In genomic region chr2:71997843-71998242, GRCh38 we compare ENCODE assay signal across 25 cellular contexts.
DNase-seq lines count a peak whose midpoint lies in the region; ATAC-seq, FAIRE-seq and TF ChIP-seq lines count a peak whose summit lies in the region.
"Had no signal": no experiment of that assay in that cellular context is flagged by ENCODE, and none has a peak within 500 bp of the region (broad histone marks: within the 10 kb centered on the region; RNA-seq: fewer than 3 reads in every experiment).

No MANE protein-coding gene starts in this region.

- no peak overlapping the region for H3K27ac ChIP-seq in right atrium auricular region
- H3K27ac ChIP-seq in heart right ventricle = no peak overlapping the region
- no peak overlapping the region for H3K27ac ChIP-seq in A549
- H3K27ac ChIP-seq in K562 (ENCODE audit: extremely low read depth, low read depth, low read length) = no peak overlapping the region
- H3K27ac ChIP-seq: 22Rv1, BLaER1 had no signal

- H3K9me1 ChIP-seq in K562 (ENCODE audit: control insufficient read depth, insufficient read depth, low read length) = no peaks in the 10 kb centered on the region

- H3K4me3 ChIP-seq in right atrium auricular region (no peak overlapping the region), heart right ventricle (no peak overlapping the region), A549 (no peak overlapping the region), K562 (no peak overlapping the region)
- H3K4me3 ChIP-seq: BLaER1, GM12878 had no signal

- no peak overlapping the region for H2AFZ ChIP-seq in K562 (ENCODE audit: low read depth, low read length)

- H3K9ac ChIP-seq in K562 (ENCODE audit: insufficient read depth in 1 of 2, low read depth in 2 of 2, low read length in 2 of 2) = no peak overlapping the region
- H3K9ac ChIP-seq: BLaER1 had no signal

- no peaks in the 10 kb centered on the region for H4K20me1 ChIP-seq in K562 (replicated peaks; ENCODE audit: control insufficient read depth, insufficient read depth, low read length)
- H4K20me1 ChIP-seq: BLaER1 had no signal

- intact Hi-C loops in heart right ventricle (cut with DNase I) (loop anchor here in 4 of 10 donors (5.0 to 10.0 kb wide), 5 partner anchors 76 to 451 kb away; no protein-coding TSS in a partner anchor), K562 (cut with micrococcal nuclease) (no loop called here)

- H3K27me3 ChIP-seq in right atrium auricular region (no peaks in the 10 kb centered on the region), heart right ventricle (peaks cover 0 to 22% (median 10%) of the 10 kb centered on the region in 7 donors), K562 (ENCODE audit: control insufficient read depth in 2 of 2, insufficient read depth in 2 of 2, low read length in 2 of 2) (peaks cover 0 to 7% of the 10 kb centered on the region in 2 experiments; a peak in 2 of 5 replicates)
- H3K27me3 ChIP-seq: BE2C, BLaER1 had no signal

- no peaks in the 10 kb centered on the region for H3K36me3 ChIP-seq in right atrium auricular region
- no peaks in the 10 kb centered on the region for H3K36me3 ChIP-seq in heart right ventricle
- no peaks in the 10 kb centered on the region for H3K36me3 ChIP-seq in K562 (ENCODE audit: control insufficient read depth, insufficient read depth, low read length)
- H3K36me3 ChIP-seq: BE2C, BLaER1 had no signal

- TF ChIP-seq CTCF in right atrium auricular region (IDR thresholded peaks at IDR 0.05) (no peak), heart right ventricle (IDR thresholded peaks at IDR 0.05) (no peak), A549 (IDR thresholded peaks at IDR 0.05) (no peak), K562 (IDR thresholded peaks at IDR 0.05 in 2 of 3, conservative IDR thresholded peaks at IDR 0.05 in 1 of 3; ENCODE audit: insufficient read depth in 2 of 3, low read depth in 1 of 3, low read length in 3 of 3) (no peak)

- POLR2A ChIA-PET in A549 (lab: Yijun Ruan, JAX) (no interaction called here), K562 (lab: Yijun Ruan, JAX) (no interaction called here)

- ATAC-seq in heart right ventricle (no peak), A549 (no peak), K562 (no peak)
- ATAC-seq: GM12878 had no signal

- TF ChIP-seq RAD21 in A549 (conservative IDR thresholded peaks at IDR 0.05 in 1 of 2, IDR thresholded peaks at IDR 0.05 in 1 of 2) = no peak
- no peak for TF ChIP-seq RAD21 in K562 (CRISPR knock-in tag; conservative IDR thresholded peaks at IDR 0.05 in 1 of 2, IDR thresholded peaks at IDR 0.05 in 1 of 2)

- no TSS peak for BruUV-seq in K562 (replicated peaks; lab: Mats Ljungman, UMichigan)

- no peaks in the 10 kb centered on the region for H3K9me3 ChIP-seq in right atrium auricular region
- H3K9me3 ChIP-seq in heart right ventricle = no peaks in the 10 kb centered on the region
- no peaks in the 10 kb centered on the region for H3K9me3 ChIP-seq in A549
- H3K9me3 ChIP-seq in K562 (replicated peaks; ENCODE audit: control insufficient read depth, insufficient read depth, low read depth, low read length) = no peaks in the 10 kb centered on the region
- H3K9me3 ChIP-seq: BE2C, BLaER1 had no signal

- in situ Hi-C loops in K562 (cut with MboI) = no loop called here

- CTCF ChIA-PET in A549 (lab: Yijun Ruan, JAX) (no interaction called here), K562 (lab: Yijun Ruan, JAX; ENCODE audit: low intra/inter-chr PET ratio) (no interaction called here)

- TF ChIP-seq EP300 in A549 (IDR thresholded peaks at IDR 0.05) = no peak
- no peak for TF ChIP-seq EP300 in K562 (IDR thresholded peaks at IDR 0.05; ENCODE audit: low read length)

- H3K79me2 ChIP-seq in K562 (ENCODE audit: control insufficient read depth, insufficient read depth, low read length) = no peaks in the 10 kb centered on the region

- H3K4me1 ChIP-seq in right atrium auricular region (no peaks in the 10 kb centered on the region), heart right ventricle (no peaks in the 10 kb centered on the region), A549 (no peaks in the 10 kb centered on the region), K562 (replicated peaks in 1 of 2; ENCODE audit: control insufficient read depth in 2 of 2, insufficient read depth in 2 of 2, low read length in 2 of 2) (peaks cover 0 to 6% of the 10 kb centered on the region in 2 experiments; a peak in 1 of 5 replicates)
- H3K4me1 ChIP-seq: BE2C, BLaER1 had no signal

- TF ChIP-seq POLR2A in A549 (IDR thresholded peaks at IDR 0.05; ENCODE audit: low read length) (no peak), K562 (conservative IDR thresholded peaks at IDR 0.05) (no peak)

- no peak overlapping the region for H3K4me2 ChIP-seq in A549
- no peak overlapping the region for H3K4me2 ChIP-seq in K562 (ENCODE audit: insufficient read depth, low read length)
- H3K4me2 ChIP-seq: BLaER1 had no signal

- DNase-seq in right atrium auricular region (ENCODE audit: low spot score) = peak; percentile 36
- DNase-seq in heart right ventricle = no peak
- DNase-seq in A549 (ENCODE audit: low read depth in 1 of 2, low spot score in 1 of 2) = no peak
- no peak for DNase-seq in K562 (ENCODE audit: extremely low read depth in 1 of 4, low spot score in 3 of 4)
- no peak for DNase-seq in NCI-H526 treated with DMSO at 0.1 percent for 48 hours (lab: John Stamatoyannopoulos, UW)
- DNase-seq in NCI-H2196 treated with DMSO at 0.1 percent for 48 hours (lab: John Stamatoyannopoulos, UW; ENCODE audit: unreplicated experiment) = no peak
- DNase-seq: ACHN; BE2C; C1 segment of cervical spinal cord; CD4-positive, alpha-beta memory T cell; CD4-positive, CD25-positive, alpha-beta regulatory T cell; CD8-positive, alpha-beta memory T cell; COR-L47; DMS 273 treated with DMSO at 0.1 percent for 48 hours; DMS153; DMS53; DMS79; DND-41; EL; GDM1 had no signal

- no peak for FAIRE-seq in A549 (lab: Jason Lieb, UNC)
- no peak for FAIRE-seq in K562 (lab: Jason Lieb, UNC)
- FAIRE-seq: GM12878, GM12892, GM18507 had no signal

TF ChIP-seq in A549, 52 proteins besides CTCF, POLR2A, EP300 and RAD21:
- TF ChIP-seq ELK1 (IDR thresholded peaks at IDR 0.05; ENCODE audit: low read depth, low read length) (no peak), HOXB13 (CRISPR knock-in tag; IDR thresholded peaks at IDR 0.05; ENCODE audit: low read depth) (no peak), MAFK (IDR thresholded peaks at IDR 0.05; ENCODE audit: partially characterized antibody) (peak; percentile 85)

TF ChIP-seq in K562, 482 proteins besides CTCF, POLR2A, EP300 and RAD21:
- TF ChIP-seq MAFG (tag; conservative IDR thresholded peaks at IDR 0.05) (peak; percentile 59), ZNF316 (IDR thresholded peaks at IDR 0.05) (peak; percentile 78), MAFF (IDR thresholded peaks at IDR 0.05; ENCODE audit: low read length) (peak; percentile 38; the same call in 1 of the 2 replicates), MAFK (IDR thresholded peaks at IDR 0.05; ENCODE audit: low read length) (peak; percentile 22; the same call in 1 of the 2 replicates), C11orf30 (IDR thresholded peaks at IDR 0.05; ENCODE audit: low read depth) (peak; percentile 70), POLR2AphosphoS5 (IDR thresholded peaks at IDR 0.05; ENCODE audit: control insufficient read depth, insufficient read depth, low read depth, low read length) (no peak)
TF ChIP-seq in K562: peak in this region for 5.
